ENCODE assay signal across 8 cellular contexts in genomic region chr10:80382989-80383388, GRCh38. TPM values are rescaled to one million over a fixed set of nuclear protein-coding genes. Genes with fewer than 3 reads are reported as not detected.
DNase-seq lines count a peak whose midpoint lies in the region; ATAC-seq, FAIRE-seq and TF ChIP-seq lines count a peak whose summit lies in the region.

No MANE protein-coding gene starts in this region.

- H3K4me3 ChIP-seq in GM12875 (ENCODE audit: low read depth, low read length) (no peak overlapping the region), astrocyte of the cerebellum (ENCODE audit: low read depth, low read length) (no peak overlapping the region)

- peak; percentile 86 for FAIRE-seq in islet of Langerhans (lab: Jason Lieb, UNC)

- H3K4me3 Mint-ChIP-seq in stimulated activated effector memory CD8-positive, alpha-beta T cell treated with anti-CD3 and anti-CD28 coated beads, Interleukin-12 subunit alpha, Interleukin-12 subunit beta, amount 100 ng/mL, for 72 hours = no peak overlapping the region

- peak; percentile 57 for DNase-seq in AG20443 (ENCODE audit: low spot score)
- DNase-seq in SK-MEL-5 (ENCODE audit: low read depth, low spot score) = peak; percentile 65
- no peak for DNase-seq in astrocyte of the cerebellum (ENCODE audit: low read depth)
- DNase-seq in stimulated activated effector memory CD8-positive, alpha-beta T cell treated with anti-CD3 and anti-CD28 coated beads, Interleukin-12 subunit alpha, Interleukin-12 subunit beta, amount 100 ng/mL, for 72 hours (ENCODE audit: low spot score in 2 of 2) = no peak

- no peaks in the 10 kb centered on the region for H3K36me3 Mint-ChIP-seq in stimulated activated effector memory CD8-positive, alpha-beta T cell treated with anti-CD3 and anti-CD28 coated beads, Interleukin-12 subunit alpha, Interleukin-12 subunit beta, amount 100 ng/mL, for 72 hours

- TF ChIP-seq CTCF in GM12875 (IDR thresholded peaks at IDR 0.05; ENCODE audit: borderline replicate concordance, insufficient read depth, low read depth, low read length) (peak; percentile 54), astrocyte of the cerebellum (IDR thresholded peaks at IDR 0.05; ENCODE audit: low read depth, low read length, missing control alignments) (peak; percentile 65)

- peak; percentile 69 for ATAC-seq in HG03442 (IDR thresholded peaks at IDR 0.05; ENCODE audit: unreplicated experiment)
- peak; percentile 49 for ATAC-seq in stimulated activated effector memory CD8-positive, alpha-beta T cell treated with anti-CD3 and anti-CD28 coated beads, Interleukin-12 subunit alpha, Interleukin-12 subunit beta, amount 100 ng/mL, for 72 hours
- no peak for ATAC-seq in GM19328 (IDR thresholded peaks at IDR 0.05; ENCODE audit: unreplicated experiment)

- in situ Hi-C loops in SK-MEL-5 (cut with HindIII; ENCODE audit: low pct_unique_long_range_greater_than_20kb, low sequenced_read_pairs) = no loop called here
- in situ Hi-C loops in astrocyte of the cerebellum (cut with HindIII; ENCODE audit: low sequenced_read_pairs) = no loop called here

- no peak overlapping the region for H3K27ac Mint-ChIP-seq in stimulated activated effector memory CD8-positive, alpha-beta T cell treated with anti-CD3 and anti-CD28 coated beads, Interleukin-12 subunit alpha, Interleukin-12 subunit beta, amount 100 ng/mL, for 72 hours

- H3K4me1 Mint-ChIP-seq in stimulated activated effector memory CD8-positive, alpha-beta T cell treated with anti-CD3 and anti-CD28 coated beads, Interleukin-12 subunit alpha, Interleukin-12 subunit beta, amount 100 ng/mL, for 72 hours = peaks cover 12% of the 10 kb centered on the region

- no peaks in the 10 kb centered on the region for H3K9me3 Mint-ChIP-seq in stimulated activated effector memory CD8-positive, alpha-beta T cell treated with anti-CD3 and anti-CD28 coated beads, Interleukin-12 subunit alpha, Interleukin-12 subunit beta, amount 100 ng/mL, for 72 hours

RNA-seq across cellular contexts. Expression of gene PRXL2A, which starts 25.4 kb away (rescaled TPM):
- total RNA-seq in SK-MEL-5 (2014; rRNA removed; shearing (Covaris generic)) = 113 and 122 TPM in 2 replicates
- 69.7 and 80.5 TPM in 2 replicates for polyA plus RNA-seq in SK-MEL-5 (2015; cell fraction: cytosol; rRNA removed)
- polyA plus RNA-seq in SK-MEL-5 (2015; cell fraction: nucleus; rRNA removed) = 22.5 and 22.7 TPM in 2 replicates

RNA-seq across cellular contexts. Expression of gene DYDC2, which starts 26.4 kb away (rescaled TPM):
- 0.16 and 0.24 TPM in 2 replicates for total RNA-seq in SK-MEL-5 (2014; rRNA removed; shearing (Covaris generic))
- polyA plus RNA-seq in SK-MEL-5 (2015; cell fraction: cytosol; rRNA removed) = 0.08 and 1.3 TPM in 2 replicates
- polyA plus RNA-seq in SK-MEL-5 (2015; cell fraction: nucleus; rRNA removed) = not detected in 2 replicates

RNA-seq across cellular contexts. Expression of gene DYDC1, which starts 26.4 kb away (rescaled TPM):
- total RNA-seq in SK-MEL-5 (2014; rRNA removed; shearing (Covaris generic)) = not detected in 2 replicates
- polyA plus RNA-seq in SK-MEL-5 (2015; cell fraction: cytosol; rRNA removed) = not detected in 2 replicates
- polyA plus RNA-seq in SK-MEL-5 (2015; cell fraction: nucleus; rRNA removed) = not detected in 2 replicates

Comparison
In these comparisons a context has a peak if more than half of its experiments do, and no peak if none do; other contexts are left out.
1. DNase-seq: peak in AG20443 (single experiment) and SK-MEL-5 (single experiment); none in astrocyte of the cerebellum (single experiment) and stimulated activated effector memory CD8-positive, alpha-beta T cell treated with anti-CD3 and anti-CD28 coated beads, Interleukin-12 subunit alpha, Interleukin-12 subunit beta, amount 100 ng/mL, for 72 hours (0 of 2).